8 cellular contexts compared by ENCODE assay signal in the genomic region with DNA sequence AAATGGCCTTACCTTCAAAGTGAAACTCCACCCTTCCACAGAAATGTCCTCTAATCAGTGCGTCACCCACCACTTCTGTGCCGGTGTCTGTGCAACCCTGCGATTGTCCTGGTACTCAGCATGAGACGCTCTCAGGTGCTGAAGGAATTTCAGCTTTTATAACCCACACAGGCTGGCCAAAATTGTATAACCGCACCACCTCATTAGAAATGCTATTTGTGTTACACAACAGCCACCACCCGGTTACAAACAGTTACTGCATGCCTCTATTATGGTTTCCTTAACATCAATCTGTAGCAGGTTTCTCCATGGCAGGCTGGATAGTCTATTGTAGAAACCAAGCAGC. TPM values are rescaled to one million over a fixed set of nuclear protein-coding genes. Genes with fewer than 3 reads are reported as not detected.
DNase-seq lines count a peak whose midpoint lies in the region; ATAC-seq and TF ChIP-seq lines count a peak whose summit lies in the region.

No MANE protein-coding gene starts in this region.

- H3K27ac ChIP-seq in adrenal gland (peak overlapping the region; percentile 51 to 90 (median 86)), left ventricle myocardium inferior (replicated peaks) (no peak overlapping the region)

- peaks cover 24 to 60% of the 10 kb centered on the region in 2 donors for H3K4me1 ChIP-seq in adrenal gland (replicated peaks in 1 of 2)
- H3K4me1 ChIP-seq in left ventricle myocardium inferior, result peaks cover 23% of the 10 kb centered on the region

- H3K27me3 ChIP-seq in adrenal gland, result no peaks in the 10 kb centered on the region
- no peaks in the 10 kb centered on the region for H3K27me3 ChIP-seq in left ventricle myocardium inferior (ENCODE audit: low read depth)

- DNase-seq in D341Med (ENCODE audit: low spot score), result peak; percentile 46
- peak; percentile 33 for DNase-seq in MV-4-11 (lab: John Stamatoyannopoulos, UW)
- peak; percentile 48 to 81 (median 65) for DNase-seq in adrenal gland
- no peak for DNase-seq in left ventricle myocardium inferior
- peak; percentile 17 to 26 for DNase-seq in stimulated activated CD4-positive, alpha-beta T cell treated with anti-CD3 and anti-CD28 coated beads, Interleukin-2, amount 100 ng/mL, for 24 hours

- H3K9me3 ChIP-seq in adrenal gland (replicated peaks in 1 of 3), result no peaks in the 10 kb centered on the region
- H3K9me3 ChIP-seq in left ventricle myocardium inferior (replicated peaks), result peaks cover 3% of the 10 kb centered on the region

- H3K4me3 ChIP-seq in adrenal gland, result peak overlapping the region in 1 of 4 donors; percentile 6
- no peak overlapping the region for H3K4me3 ChIP-seq in left ventricle myocardium inferior

- intact Hi-C loops in adrenal gland (cut with DNase I) (loop anchor here in 1 of 2 donors (10.0 kb wide), 1 partner anchor 195 kb away; no protein-coding TSS in a partner anchor), left ventricle myocardium inferior (cut with micrococcal nuclease) (no loop called here)

- H3K36me3 ChIP-seq in adrenal gland (replicated peaks in 1 of 2), result peaks cover 0 to 5% of the 10 kb centered on the region in 2 donors
- H3K36me3 ChIP-seq in left ventricle myocardium inferior, result peaks cover 4% of the 10 kb centered on the region

- peak in 1 of 2 donors; percentile 63 for TF ChIP-seq POLR2A in adrenal gland (IDR thresholded peaks at IDR 0.05)

- ATAC-seq in GM19395 (IDR thresholded peaks at IDR 0.05; ENCODE audit: unreplicated experiment), result peak; percentile 78
- no peak for ATAC-seq in GM19397 (IDR thresholded peaks at IDR 0.05; ENCODE audit: unreplicated experiment)
- ATAC-seq in GM21737 (IDR thresholded peaks at IDR 0.05; ENCODE audit: unreplicated experiment), result no peak

- 21 to 26% (median 23%) methylated on average over 6 of the region's 6 CpGs for WGBS in adrenal gland, 4 donors

- TF ChIP-seq CTCF in adrenal gland (IDR thresholded peaks at IDR 0.05), result peak; percentile 19 to 85 (median 80)
- peak; percentile 62 for TF ChIP-seq CTCF in left ventricle myocardium inferior (IDR thresholded peaks at IDR 0.05; ENCODE audit: borderline replicate concordance)

RNA-seq across cellular contexts. Expression of gene SLC23A2, which starts 51.5 kb away (rescaled TPM):
- total RNA-seq in adrenal gland (100 to 1,000 TPM in 7 of 8 donors, 10 to 100 TPM in 1; 98.1 to 294 (median 145) TPM), left ventricle myocardium inferior (6.3 TPM)
- polyA plus RNA-seq in adrenal gland, result 100 to 1,000 TPM in 2 of 3 donors, 10 to 100 TPM in 1; 51.0 to 224 (median 104) TPM

Comparison
In these comparisons a context has a peak if more than half of its experiments do, and no peak if none do; other contexts are left out.
1. RNA of gene SLC23A2, which starts 51.5 kb away (total RNA-seq): 98.1 to 294 TPM in adrenal gland; 6.3 TPM in left ventricle myocardium inferior (single experiment); every median in the first group is over 10 times any median in the second.